1 cellular context compared by ENCODE assay signal in genomic region chr20:48738399-48739304, GRCh38.
TF ChIP-seq lines count a peak whose summit lies in the region.

No MANE protein-coding gene starts in this region.

TF ChIP-seq in HepG2, 621 proteins besides CTCF, POLR2A, EP300 and RAD21 (continued from another document and continues in another):
- peak; percentile 83 for TF ChIP-seq TFAP4 (IDR thresholded peaks at IDR 0.05; ENCODE audit: borderline replicate concordance, low read depth)
- TF ChIP-seq HCFC1 (IDR thresholded peaks at IDR 0.05; ENCODE audit: low read depth, low read length): no peak
- TF ChIP-seq SMAD3 (CRISPR knock-in tag; IDR thresholded peaks at IDR 0.05): no peak
- TF ChIP-seq FOXK2 (IDR thresholded peaks at IDR 0.05): no peak
- TF ChIP-seq IKZF5 (CRISPR knock-in tag; IDR thresholded peaks at IDR 0.05): peak; percentile 69
- TF ChIP-seq KAT7 (CRISPR knock-in tag; IDR thresholded peaks at IDR 0.05; ENCODE audit: borderline replicate concordance): no peak
- TF ChIP-seq ZBTB4 (CRISPR knock-in tag; IDR thresholded peaks at IDR 0.05; ENCODE audit: borderline replicate concordance): no peak
- no peak for TF ChIP-seq SNAPC5 (CRISPR knock-in tag; IDR thresholded peaks at IDR 0.05; ENCODE audit: borderline replicate concordance)
- TF ChIP-seq ATF2 (CRISPR knock-in tag; IDR thresholded peaks at IDR 0.05): no peak
- no peak for TF ChIP-seq ZNF383 (CRISPR knock-in tag; IDR thresholded peaks at IDR 0.05; ENCODE audit: borderline replicate concordance)
- TF ChIP-seq NR3C1 (CRISPR knock-in tag; IDR thresholded peaks at IDR 0.05): no peak
- no peak for TF ChIP-seq CC2D1A (CRISPR knock-in tag; IDR thresholded peaks at IDR 0.05)
- TF ChIP-seq PLSCR1 (CRISPR knock-in tag; IDR thresholded peaks at IDR 0.05; ENCODE audit: borderline replicate concordance): no peak
- TF ChIP-seq GABPA (IDR thresholded peaks at IDR 0.05; ENCODE audit: low read depth, low read length): 0 out of 2 replicates have a peak, but pooled peaks have one; percentile 23
- TF ChIP-seq GABPA (CRISPR knock-in tag; IDR thresholded peaks at IDR 0.05; ENCODE audit: low read depth): peak; percentile 83
- TF ChIP-seq DRAP1 (CRISPR knock-in tag; IDR thresholded peaks at IDR 0.05): no peak
- peak; percentile 46 for TF ChIP-seq THAP9 (CRISPR knock-in tag; IDR thresholded peaks at IDR 0.05; ENCODE audit: borderline replicate concordance)
- no peak for TF ChIP-seq RORA (CRISPR knock-in tag; IDR thresholded peaks at IDR 0.05)
- no peak for TF ChIP-seq USF2 (IDR thresholded peaks at IDR 0.05; ENCODE audit: low read depth, low read length)
- no peak for TF ChIP-seq USF2 (CRISPR knock-in tag; IDR thresholded peaks at IDR 0.05; ENCODE audit: borderline replicate concordance)
- TF ChIP-seq ZBTB33 (CRISPR knock-in tag; IDR thresholded peaks at IDR 0.05): 0 out of 2 replicates have a peak, but pooled peaks have one; percentile 5
- no peak for TF ChIP-seq KDM2A (CRISPR knock-in tag; IDR thresholded peaks at IDR 0.05; ENCODE audit: borderline replicate concordance, low read depth)
- no peak for TF ChIP-seq ZNF281 (CRISPR knock-in tag; IDR thresholded peaks at IDR 0.05; ENCODE audit: borderline replicate concordance)
- TF ChIP-seq BORCS8-MEF2B (CRISPR knock-in tag; IDR thresholded peaks at IDR 0.05): no peak
- TF ChIP-seq CCAR2 (optimal IDR thresholded peaks at IDR 0.05; ENCODE audit: low read depth, low read length): no peak
- TF ChIP-seq ISX (CRISPR knock-in tag; conservative IDR thresholded peaks at IDR 0.05): no peak
- no peak for TF ChIP-seq HNRNPH1 (optimal IDR thresholded peaks at IDR 0.05; ENCODE audit: low read depth, low read length)
- no peak for TF ChIP-seq POLR2G (IDR thresholded peaks at IDR 0.05; ENCODE audit: low read depth, low read length)
- TF ChIP-seq SRF (IDR thresholded peaks at IDR 0.05; ENCODE audit: low read depth, low read length): no peak
- TF ChIP-seq ZFYVE20 (CRISPR knock-in tag; IDR thresholded peaks at IDR 0.05; ENCODE audit: borderline replicate concordance, low read depth): no peak
- no peak for TF ChIP-seq ZBTB37 (CRISPR knock-in tag; IDR thresholded peaks at IDR 0.05)
- TF ChIP-seq NFKBIZ (CRISPR knock-in tag; IDR thresholded peaks at IDR 0.05): no peak
- TF ChIP-seq ZNF547 (CRISPR knock-in tag; IDR thresholded peaks at IDR 0.05): no peak
- TF ChIP-seq TBL1XR1 (IDR thresholded peaks at IDR 0.05; ENCODE audit: borderline replicate concordance, low read length, partially characterized antibody): no peak
- TF ChIP-seq AGO2 (optimal IDR thresholded peaks at IDR 0.05; ENCODE audit: low read depth, low read length): no peak
- no peak for TF ChIP-seq PAF1 (CRISPR knock-in tag; IDR thresholded peaks at IDR 0.05)
- TF ChIP-seq CSRNP2 (CRISPR knock-in tag; conservative IDR thresholded peaks at IDR 0.05; ENCODE audit: low read depth): no peak
- TF ChIP-seq KLF13 (CRISPR knock-in tag; IDR thresholded peaks at IDR 0.05): no peak
